ENCODE assay signal across 21 cellular contexts in genomic region chr6:133740784-133741183, GRCh38.
"Had no signal": no experiment of that assay in that cellular context is flagged by ENCODE, and none has a peak within 500 bp of the region (broad histone marks: within the 10 kb centered on the region; RNA-seq: fewer than 3 reads in every experiment).

No MANE protein-coding gene starts in this region.

- H3K27me3 ChIP-seq: breast epithelium, foreskin keratinocyte, neural progenitor cell, testis, transverse colon had no signal

- DNase-seq: activated CD4-positive, alpha-beta memory T cell treated with anti-CD3 and anti-CD28 coated beads, Interleukin-2, amount 10 ng/mL, durations not matched to agents 7 days and 5 days; activated CD4-positive, alpha-beta T cell treated with anti-CD3 and anti-CD28 coated beads, Interleukin-2, amount 10 ng/mL, durations not matched to agents 7 days and 5 days; activated gamma-delta T cell treated with Interleukin-2 at 50 U/mL for 16 hours; activated naive CD8-positive, alpha-beta T cell treated with anti-CD3 and anti-CD28 coated beads, Interleukin-2, amount 50 U/mL, for 24 hours; activated T-cell treated with anti-CD3 and anti-CD28 coated beads, Interleukin-2, amount 50 U/mL, for 4 hours; amygdala; central memory CD4-positive, alpha-beta T cell; foreskin keratinocyte; naive thymus-derived CD8-positive, alpha-beta T cell; occipital lobe; psoas muscle; stimulated activated CD4-positive, alpha-beta T cell treated with anti-CD3 and anti-CD28 coated beads, Interleukin-4, amount 100 ng/mL, for 1 hour; stimulated activated naive CD8-positive, alpha-beta T cell treated with anti-CD3 and anti-CD28 coated beads, Interleukin-15, Interleukin-2, amounts not matched to agents 100 U/mL and 50 U/mL, for 24 hours; testis; transverse colon had no signal

- H3K4me3 ChIP-seq: breast epithelium, neural progenitor cell, psoas muscle, testis, transverse colon had no signal

- H3K9me3 ChIP-seq: breast epithelium, psoas muscle, testis, transverse colon had no signal

- H3K36me3 ChIP-seq: breast epithelium, neural progenitor cell, transverse colon had no signal

- H3K4me1 ChIP-seq: breast epithelium, parathyroid adenoma, psoas muscle, testis, transverse colon had no signal

- ATAC-seq: activated CD4-positive, CD25-positive, alpha-beta regulatory T cell treated with anti-CD3 and anti-CD28 coated beads, Interleukin-2, amount 50 U/mL, for 24 hours; activated naive CD8-positive, alpha-beta T cell treated with anti-CD3 and anti-CD28 coated beads, Interleukin-2, amount 50 U/mL, for 24 hours; activated T-cell treated with anti-CD3 and anti-CD28 coated beads, Interleukin-2, amount 50 U/mL, for 4 hours; activated T-helper 17 cell treated with anti-CD3 and anti-CD28 coated beads, Interleukin-2, amount 50 U/mL, for 72 hours; foreskin keratinocyte; naive thymus-derived CD8-positive, alpha-beta T cell; stimulated activated naive CD8-positive, alpha-beta T cell treated with anti-CD3 and anti-CD28 coated beads, Interleukin-15, Interleukin-2, amounts not matched to agents 100 U/mL and 50 U/mL, for 24 hours had no signal

- H3K27ac ChIP-seq: breast epithelium, foreskin keratinocyte, neural progenitor cell, parathyroid adenoma, psoas muscle, testis, transverse colon, VCaP had no signal
